In genomic region chr7:351256-351655, GRCh38 we compare ENCODE assay signal across 12 cellular contexts.
A peak's percentile ranks its signal among the peaks of the same experiment; 100 is the strongest.
DNase-seq lines count a peak whose midpoint lies in the region; ATAC-seq and TF ChIP-seq lines count a peak whose summit lies in the region.
"Had no signal": no experiment of that assay in that cellular context is flagged by ENCODE, and none has a peak within 500 bp of the region (broad histone marks: within the 10 kb centered on the region; RNA-seq: fewer than 3 reads in every experiment).

No MANE protein-coding gene starts in this region.

- H3K27ac ChIP-seq in ovary (no peak overlapping the region), trophoblast cell (ENCODE audit: low read depth, low read length) (no peak overlapping the region)
- H3K27ac ChIP-seq: ascending aorta had no signal

- H3K79me1 ChIP-seq in trophoblast cell (ENCODE audit: low read length), result no peaks in the 10 kb centered on the region

- peak; percentile 82 for ATAC-seq in T-helper 17 cell
- ATAC-seq in GM18868 (IDR thresholded peaks at IDR 0.05; ENCODE audit: unreplicated experiment), result no peak
- ATAC-seq: esophagus mucosa had no signal

- H3K27me3 Mint-ChIP-seq in T-helper 17 cell, result no peaks in the 10 kb centered on the region

- H3K4me2 ChIP-seq in trophoblast cell (ENCODE audit: low read length), result no peak overlapping the region

- H3K18ac ChIP-seq in trophoblast cell (ENCODE audit: low read length), result no peak overlapping the region

- H4K8ac ChIP-seq in trophoblast cell (ENCODE audit: low read depth, low read length), result no peak overlapping the region

- peaks cover 7% of the 10 kb centered on the region for H3K4me1 Mint-ChIP-seq in T-helper 17 cell

- no peak overlapping the region for H3K27ac Mint-ChIP-seq in T-helper 17 cell

- DNase-seq in T-helper 17 cell, result peak; percentile 34 to 46 (median 40)
- DNase-seq in activated T-cell treated with anti-CD3 and anti-CD28 coated beads for 1 hour (ENCODE audit: low read depth), result peak; percentile 55
- peak; percentile 39 for DNase-seq in effector CD8-positive, alpha-beta T cell (lab: John Stamatoyannopoulos, UW)
- DNase-seq in stimulated activated CD8-positive, alpha-beta memory T cell treated with anti-CD3 and anti-CD28 coated beads, Interleukin-12 subunit alpha, Interleukin-12 subunit beta, amount 100 ng/mL, for 1 hour (ENCODE audit: low read depth), result peak; percentile 44
- no peak for DNase-seq in ovary
- no peak for DNase-seq in GM20000 (ENCODE audit: low spot score)
- DNase-seq in trophoblast cell, result no peak
- DNase-seq: KG1, NCI-H510A had no signal

- no peak overlapping the region for H2AFZ ChIP-seq in trophoblast cell (ENCODE audit: insufficient read depth, low read length, poor library complexity)

- no peak overlapping the region for H3K4ac ChIP-seq in trophoblast cell (ENCODE audit: low read depth, low read length)

- H3K4me3 Mint-ChIP-seq in T-helper 17 cell, result no peak overlapping the region

- H3K27me3 ChIP-seq in ovary (no peaks in the 10 kb centered on the region), trophoblast cell (ENCODE audit: insufficient read depth, low read length) (no peaks in the 10 kb centered on the region)
- H3K27me3 ChIP-seq: ascending aorta had no signal

- no peaks in the 10 kb centered on the region for H3K36me3 ChIP-seq in ovary
- H3K36me3 ChIP-seq in trophoblast cell (ENCODE audit: control insufficient read depth in 1 of 2, insufficient read depth in 2 of 2, low read length in 2 of 2), result no peaks in the 10 kb centered on the region
- H3K36me3 ChIP-seq: ascending aorta had no signal

- H2BK120ac ChIP-seq in trophoblast cell (ENCODE audit: insufficient read depth, low read length, poor library complexity), result no peak overlapping the region

- no peak overlapping the region for H3K14ac ChIP-seq in trophoblast cell (ENCODE audit: low read length)

- H2BK5ac ChIP-seq in trophoblast cell (ENCODE audit: low read depth, low read length, poor library complexity), result no peak overlapping the region

- H3K4me3 ChIP-seq in ovary (no peak overlapping the region), trophoblast cell (ENCODE audit: low read depth, low read length) (no peak overlapping the region)
- H3K4me3 ChIP-seq: ascending aorta had no signal

- no peak overlapping the region for H4K91ac ChIP-seq in trophoblast cell (ENCODE audit: low read depth, low read length)

- no peak overlapping the region for H3K9ac ChIP-seq in trophoblast cell (ENCODE audit: low read length)

- no peak overlapping the region for H4K12ac ChIP-seq in trophoblast cell (ENCODE audit: low read depth, low read length)

- H3K79me2 ChIP-seq in trophoblast cell (ENCODE audit: control insufficient read depth, insufficient read depth, low read length, poor library complexity), result no peaks in the 10 kb centered on the region

- TF ChIP-seq CTCF in ovary (IDR thresholded peaks at IDR 0.05), result no peak
- TF ChIP-seq CTCF in GM20000 (IDR thresholded peaks at IDR 0.05; ENCODE audit: extremely low read depth, missing control alignments), result no peak

- 85 to 90% (median 89%) methylated on average over 20 of the region's 20 CpGs for WGBS in ovary, 3 donors
- no CpG with 5 or more reads among the region's 20 CpGs for WGBS in trophoblast cell (ENCODE audit: extremely low coverage, insufficient coverage, insufficient read length)

- H3K9me3 ChIP-seq in T-helper 17 cell (ENCODE audit: control insufficient read depth, low read length, poor library complexity, severe bottlenecking) (no peaks in the 10 kb centered on the region), ovary (no peaks in the 10 kb centered on the region), trophoblast cell (ENCODE audit: insufficient read depth, low read depth, low read length) (peaks cover 8% of the 10 kb centered on the region)
- H3K9me3 ChIP-seq: ascending aorta had no signal

- TF ChIP-seq POLR2A in ovary (IDR thresholded peaks at IDR 0.05), result no peak

- TF ChIP-seq EP300 in ovary (IDR thresholded peaks at IDR 0.05), result no peak

- intact Hi-C loops in ovary (cut with DNase I), result no loop called here

- H3K23ac ChIP-seq in trophoblast cell (ENCODE audit: low read length), result no peak overlapping the region

- no peaks in the 10 kb centered on the region for H3K36me3 Mint-ChIP-seq in T-helper 17 cell (ENCODE audit: low read depth)

- no peak overlapping the region for H2BK12ac ChIP-seq in trophoblast cell (ENCODE audit: low read length)

- H3K4me1 ChIP-seq in ovary (ENCODE audit: insufficient read depth) (no peaks in the 10 kb centered on the region), trophoblast cell (ENCODE audit: control insufficient read depth in 1 of 2, insufficient read depth in 2 of 2, low read length in 2 of 2) (no peaks in the 10 kb centered on the region)
- H3K4me1 ChIP-seq: ascending aorta had no signal

- H2AK5ac ChIP-seq in trophoblast cell (ENCODE audit: low read length), result no peak overlapping the region

Comparison
In these comparisons a context has a peak if more than half of its experiments do, and no peak if none do; other contexts are left out.
1. DNase-seq: peak in T-helper 17 cell (3 of 3), activated T-cell treated with anti-CD3 and anti-CD28 coated beads for 1 hour (single experiment), effector CD8-positive, alpha-beta T cell (single experiment) and stimulated activated CD8-positive, alpha-beta memory T cell treated with anti-CD3 and anti-CD28 coated beads, Interleukin-12 subunit alpha, Interleukin-12 subunit beta, amount 100 ng/mL, for 1 hour (single experiment); none in ovary (0 of 5), GM20000 (single experiment) and trophoblast cell (0 of 2).